In genomic region chr18:62585274-62586147, GRCh38 we compare ENCODE assay signal across 8 cellular contexts.
A peak's percentile ranks its signal among the peaks of the same experiment; 100 is the strongest.
DNase-seq lines count a peak whose midpoint lies in the region; ATAC-seq lines count a peak whose summit lies in the region.

No MANE protein-coding gene starts in this region.

- peak; percentile 67 for DNase-seq in activated naive CD4-positive, alpha-beta T cell treated with anti-CD3 and anti-CD28 coated beads, Interleukin-2, amount 50 U/mL, for 16 hours
- peak; percentile 40 to 59 for DNase-seq in stimulated activated CD8-positive, alpha-beta memory T cell treated with anti-CD3 and anti-CD28 coated beads, Interleukin-15, amount 100 ng/mL, for 48 hours (ENCODE audit: low read depth in 2 of 2)
- no peak for DNase-seq in SKM-1 (lab: John Stamatoyannopoulos, UW; ENCODE audit: unreplicated experiment)
- no peak for DNase-seq in Right ventricle myocardium superior
- DNase-seq in occipital lobe (lab: John Stamatoyannopoulos, UW), result no peak

- ATAC-seq in GM19467 (IDR thresholded peaks at IDR 0.05; ENCODE audit: unreplicated experiment), result peak; percentile 25
- peak; percentile 31 for ATAC-seq in HG03354 (IDR thresholded peaks at IDR 0.05; ENCODE audit: poor library complexity, severe bottlenecking, unreplicated experiment)
- no peak for ATAC-seq in HG02571 (IDR thresholded peaks at IDR 0.05; ENCODE audit: unreplicated experiment)
- no peak for ATAC-seq in Right ventricle myocardium superior (ENCODE audit: poor library complexity)

- intact Hi-C loops in Right ventricle myocardium superior (cut with DNase I), result loop anchor here (5.0 to 10.0 kb wide), 4 partner anchors 61 to 397 kb away; partner anchors contain the start of gene ZCCHC2

Comparison
In these comparisons a context has a peak if more than half of its experiments do, and no peak if none do; other contexts are left out.
1. ATAC-seq: peak in GM19467 (single experiment) and HG03354 (single experiment); none in HG02571 (single experiment) and Right ventricle myocardium superior (single experiment).
2. DNase-seq: peak in activated naive CD4-positive, alpha-beta T cell treated with anti-CD3 and anti-CD28 coated beads, Interleukin-2, amount 50 U/mL, for 16 hours (single experiment) and stimulated activated CD8-positive, alpha-beta memory T cell treated with anti-CD3 and anti-CD28 coated beads, Interleukin-15, amount 100 ng/mL, for 48 hours (2 of 2); none in SKM-1 (single experiment), Right ventricle myocardium superior (single experiment) and occipital lobe (single experiment).